In genomic region chr1:26031903-26032220, GRCh38 we compare ENCODE assay signal across 28 cellular contexts. TPM values are rescaled to one million over a fixed set of nuclear protein-coding genes. Genes with fewer than 3 reads are reported as not detected.
"Had no signal": no experiment of that assay in that cellular context is flagged by ENCODE, and none has a peak within 500 bp of the region (broad histone marks: within the 10 kb centered on the region; RNA-seq: fewer than 3 reads in every experiment).

No MANE protein-coding gene starts in this region.

- H3K79me2 ChIP-seq: hepatocyte had no signal

- H3K4me1 ChIP-seq: right lobe of liver had no signal

- H3K27ac Mint-ChIP-seq: natural killer cell; stimulated activated naive CD8-positive, alpha-beta T cell treated with anti-CD3 and anti-CD28 coated beads, Interleukin-15, amount 100 ng/mL, for 72 hours had no signal

- H3K36me3 Mint-ChIP-seq: natural killer cell had no signal

- H3K4me2 ChIP-seq: hepatocyte had no signal

- H2AFZ ChIP-seq: hepatocyte had no signal

- H3K4me3 ChIP-seq: dorsolateral prefrontal cortex, gastroesophageal sphincter, heart left ventricle, hepatocyte, ovary, right lobe of liver, suprapubic skin, vagina had no signal

- DNase-seq: cortex of kidney; effector CD4-positive, alpha-beta T cell; mesendoderm; natural killer cell; nucleus accumbens; ovary; retina; right lobe of liver; small intestine; stimulated activated CD4-positive, alpha-beta T cell treated with anti-CD3 and anti-CD28 coated beads, Interleukin-12 subunit alpha, Interleukin-12 subunit beta, amount 100 ng/mL, for 4 hours; stimulated activated CD4-positive, alpha-beta T cell treated with anti-CD3 and anti-CD28 coated beads, Interleukin-1b, Interleukin-23, amount 100 ng/mL, for 48 hours; stimulated activated CD4-positive, alpha-beta T cell treated with anti-CD3 and anti-CD28 coated beads, Interleukin-4, amount 100 ng/mL, for 1 hour; stimulated activated CD8-positive, alpha-beta memory T cell treated with anti-CD3 and anti-CD28 coated beads, Interleukin-4, amount 100 ng/mL, for 48 hours; stimulated activated naive CD4-positive, alpha-beta T cell; stimulated activated naive CD8-positive, alpha-beta T cell treated with anti-CD3 and anti-CD28 coated beads, Interleukin-15, amount 100 ng/mL, for 72 hours; trophoblast cell had no signal

- H3K27me3 ChIP-seq: dorsolateral prefrontal cortex, hepatocyte, ovary, right lobe of liver, suprapubic skin, vagina had no signal

- FAIRE-seq: kidney, small intestine had no signal

- H3K9me3 ChIP-seq: gastroesophageal sphincter, heart left ventricle, ovary, right lobe of liver, suprapubic skin, vagina had no signal

- H3K4me3 Mint-ChIP-seq: natural killer cell; stimulated activated naive CD8-positive, alpha-beta T cell treated with anti-CD3 and anti-CD28 coated beads, Interleukin-15, amount 100 ng/mL, for 72 hours had no signal

- H3K36me3 ChIP-seq: gastroesophageal sphincter, heart left ventricle, ovary, right lobe of liver, suprapubic skin, vagina had no signal

- H3K9me3 Mint-ChIP-seq: natural killer cell; stimulated activated naive CD8-positive, alpha-beta T cell treated with anti-CD3 and anti-CD28 coated beads, Interleukin-15, amount 100 ng/mL, for 72 hours had no signal

- H3K27ac ChIP-seq: dorsolateral prefrontal cortex, gastroesophageal sphincter, heart left ventricle, hepatocyte, ovary, right lobe of liver, suprapubic skin, vagina had no signal

RNA-seq across cellular contexts. Expression of gene EXTL1, which starts 10.3 kb away (rescaled TPM):
- total RNA-seq: left lobe of liver, natural killer cell, pulmonary artery endothelial cell had no signal
- polyA plus RNA-seq: liver had no signal

RNA-seq across cellular contexts. Expression of gene SLC30A2, which starts 14.1 kb away (rescaled TPM):
- total RNA-seq: gastroesophageal sphincter, lung microvascular endothelial cell, mononuclear cell, natural killer cell, pulmonary artery endothelial cell, vagina had no signal
- polyA plus RNA-seq: ovary had no signal

RNA-seq across cellular contexts. Expression of gene TRIM63, which starts 35.6 kb away (rescaled TPM):
- total RNA-seq: liver, lung microvascular endothelial cell, mononuclear cell, natural killer cell, pulmonary artery endothelial cell, vagina had no signal
